ENCODE assay signal across 14 cellular contexts in the genomic region with DNA sequence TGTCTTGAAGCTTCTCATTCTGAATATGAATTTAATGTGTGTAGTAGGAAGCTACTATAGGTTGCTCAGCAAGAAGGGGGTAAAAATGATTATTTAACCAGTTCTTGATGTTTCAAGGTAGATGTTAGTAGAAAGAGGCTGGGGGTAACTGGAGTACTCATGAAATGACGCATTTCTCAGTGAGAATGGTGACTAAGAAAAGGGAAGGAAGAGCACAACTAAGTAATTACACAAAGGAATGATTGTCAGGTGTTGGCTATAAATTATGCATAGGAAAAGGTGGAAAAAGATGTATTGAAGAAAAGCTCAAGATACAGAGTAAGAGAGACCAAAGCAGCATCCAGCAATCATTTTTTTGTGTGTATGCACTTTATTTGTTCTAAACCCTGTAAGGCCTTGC. TPM values are rescaled to one million over a fixed set of nuclear protein-coding genes. Genes with fewer than 3 reads are reported as not detected.
DNase-seq lines count a peak whose midpoint lies in the region; ATAC-seq, FAIRE-seq and TF ChIP-seq lines count a peak whose summit lies in the region.
"Had no signal": no experiment of that assay in that cellular context is flagged by ENCODE, and none has a peak within 500 bp of the region (broad histone marks: within the 10 kb centered on the region; RNA-seq: fewer than 3 reads in every experiment).

No MANE protein-coding gene starts in this region.

- POLR2A ChIA-PET in A549 (lab: Yijun Ruan, JAX): interaction anchor here (0.6 to 3.0 kb wide), 3 partner anchors 25 to 41 kb away, joined by 3 to 52 read pairs (median 3); partner anchors contain the start of gene CCDC171

- peak overlapping the region; percentile 83 for H3K4me3 Mint-ChIP-seq in endodermal cell

- peak overlapping the region; percentile 98 for H3K9ac ChIP-seq in DND-41 (ENCODE audit: low read depth, low read length)
- no peak overlapping the region for H3K9ac ChIP-seq in OCI-LY3 (ENCODE audit: low read length)
- H3K9ac ChIP-seq in endodermal cell (ENCODE audit: extremely low read depth, low read length, poor library complexity, severe bottlenecking): peak overlapping the region; percentile 3

- H3K36me3 Mint-ChIP-seq in endodermal cell (ENCODE audit: low read depth): peaks cover 25% of the 10 kb centered on the region

- DNase-seq in A549 (ENCODE audit: low read depth in 1 of 2, low spot score in 1 of 2): no peak
- DNase-seq in DND-41: no peak
- no peak for DNase-seq in endodermal cell
- no peak for DNase-seq in amygdala (lab: John Stamatoyannopoulos, UW)
- DNase-seq: caudate nucleus; left ventricle myocardium superior; SJCRH30; stimulated activated CD4-positive, alpha-beta T cell treated with anti-CD3 and anti-CD28 coated beads, Interleukin-4, amount 100 ng/mL, for 24 hours; substantia nigra had no signal

- CTCF ChIA-PET in A549 (lab: Yijun Ruan, JAX): interaction anchor here (1.1 to 2.0 kb wide), 4 partner anchors 17 to 95 kb away, joined by 3 to 11 read pairs (median 4); no protein-coding TSS in a partner anchor

- peaks cover 22% of the 10 kb centered on the region for H3K4me1 ChIP-seq in A549
- H3K4me1 ChIP-seq in DND-41 (ENCODE audit: insufficient read depth, low read length): peaks cover 39% of the 10 kb centered on the region
- H3K4me1 ChIP-seq in OCI-LY3 (ENCODE audit: low read length): peaks cover 21% of the 10 kb centered on the region
- H3K4me1 ChIP-seq in endodermal cell (ENCODE audit: control insufficient read depth, insufficient read depth, low read length): peaks cover 7% of the 10 kb centered on the region

- H3K9me3 ChIP-seq in A549 (no peaks in the 10 kb centered on the region), DND-41 (ENCODE audit: insufficient read depth, low read length, severe bottlenecking) (no peaks in the 10 kb centered on the region), OCI-LY3 (ENCODE audit: insufficient read depth, low read length) (no peaks in the 10 kb centered on the region), endodermal cell (ENCODE audit: control insufficient read depth, low read length) (no peaks in the 10 kb centered on the region)
- H3K9me3 ChIP-seq: SJCRH30 had no signal

- H3K4me2 ChIP-seq in A549 (peak overlapping the region; percentile 76), DND-41 (ENCODE audit: insufficient read depth, low read length) (peak overlapping the region; percentile 73), OCI-LY3 (ENCODE audit: low read length) (0 out of 2 replicates have a peak overlapping the region, but pooled peaks have one; percentile 2)

- no peaks in the 10 kb centered on the region for H3K27me3 Mint-ChIP-seq in endodermal cell (ENCODE audit: insufficient read depth)

- H3K27me3 ChIP-seq in DND-41 (ENCODE audit: insufficient read depth, low read length, poor library complexity) (no peaks in the 10 kb centered on the region), OCI-LY3 (ENCODE audit: low read depth, low read length) (no peaks in the 10 kb centered on the region), endodermal cell (ENCODE audit: control insufficient read depth, insufficient read depth, low read length, poor library complexity, severe bottlenecking) (no peaks in the 10 kb centered on the region)
- H3K27me3 ChIP-seq: SJCRH30 had no signal

- H4K20me1 ChIP-seq in DND-41 (ENCODE audit: insufficient read depth, low read length) (peaks cover 23% of the 10 kb centered on the region; the same call in 1 of the 2 replicates), OCI-LY3 (ENCODE audit: insufficient read depth, low read length) (peaks cover 26% of the 10 kb centered on the region)

- TF ChIP-seq POLR2A in A549 (IDR thresholded peaks at IDR 0.05; ENCODE audit: low read length): no peak

- no peak for FAIRE-seq in A549 (lab: Jason Lieb, UNC)
- FAIRE-seq: HepG2 had no signal

- H3K9me3 Mint-ChIP-seq in endodermal cell: no peaks in the 10 kb centered on the region

- H3K4me1 Mint-ChIP-seq in endodermal cell: peaks cover 46% of the 10 kb centered on the region

- TF ChIP-seq EP300 in A549 (IDR thresholded peaks at IDR 0.05): no peak

- H2AFZ ChIP-seq in DND-41 (ENCODE audit: low read depth, low read length) (peak overlapping the region; percentile 56), OCI-LY3 (ENCODE audit: low read depth, low read length) (no peak overlapping the region)

- H3K4me3 ChIP-seq in A549 (no peak overlapping the region), DND-41 (ENCODE audit: low read depth in 1 of 2, low read length in 2 of 2) (no peak overlapping the region), OCI-LY3 (ENCODE audit: low read length) (no peak overlapping the region), endodermal cell (ENCODE audit: low read length) (peak overlapping the region; percentile 91)

- 93% methylated on average over 1 of the region's 1 CpG for WGBS in A549 (ENCODE audit: missing lambda C conversion rate)
- WGBS in endodermal cell (ENCODE audit: insufficient coverage in 1 of 2, insufficient read length in 1 of 2), 2 experiments: 46 to 67% methylated on average over 1 of the region's 1 CpG

- peak overlapping the region; percentile 88 for H3K27ac Mint-ChIP-seq in endodermal cell

- H3K79me2 ChIP-seq in DND-41 (ENCODE audit: insufficient read depth, low read length): peaks cover 36% of the 10 kb centered on the region
- H3K79me2 ChIP-seq in OCI-LY3 (ENCODE audit: low read length): peaks cover 33% of the 10 kb centered on the region

- peak overlapping the region in 1 of 2 experiments; percentile 99; a peak in 1 of 6 replicates for H3K27ac ChIP-seq in A549
- H3K27ac ChIP-seq in DND-41 (ENCODE audit: low read length): peak overlapping the region; percentile 94
- H3K27ac ChIP-seq in OCI-LY3 (ENCODE audit: low read length): no peak overlapping the region
- H3K27ac ChIP-seq in endodermal cell (ENCODE audit: low read depth, low read length): no peak overlapping the region

- no peak for TF ChIP-seq RAD21 in A549 (conservative IDR thresholded peaks at IDR 0.05 in 1 of 2, IDR thresholded peaks at IDR 0.05 in 1 of 2)

- H3K36me3 ChIP-seq in DND-41 (ENCODE audit: insufficient read depth, low read length) (peaks cover 23% of the 10 kb centered on the region), OCI-LY3 (replicated peaks; ENCODE audit: low read depth, low read length) (peaks cover 20% of the 10 kb centered on the region), endodermal cell (ENCODE audit: control insufficient read depth, insufficient read depth, low read length) (peaks cover 21% of the 10 kb centered on the region)

- TF ChIP-seq CTCF in A549 (IDR thresholded peaks at IDR 0.05) (no peak), DND-41 (IDR thresholded peaks at IDR 0.05; ENCODE audit: borderline replicate concordance, extremely low read depth, low read length, poor library complexity, severe bottlenecking) (no peak), OCI-LY3 (IDR thresholded peaks at IDR 0.05; ENCODE audit: low read depth, low read length) (no peak), endodermal cell (conservative IDR thresholded peaks at IDR 0.05) (no peak)

- ATAC-seq in A549: no peak
- no peak for ATAC-seq in DND-41 (ENCODE audit: insufficient read depth, low read depth)
- ATAC-seq in HG02763 (IDR thresholded peaks at IDR 0.05; ENCODE audit: unreplicated experiment): no peak
- no peak for ATAC-seq in HG03571 (IDR thresholded peaks at IDR 0.05; ENCODE audit: unreplicated experiment)
- no peak for ATAC-seq in HG03196 (IDR thresholded peaks at IDR 0.05; ENCODE audit: unreplicated experiment)
- ATAC-seq: HepG2, left ventricle myocardium superior had no signal

TF ChIP-seq in A549, 52 proteins besides CTCF, POLR2A, EP300 and RAD21 (continues in another document):
- TF ChIP-seq GATA3 (IDR thresholded peaks at IDR 0.05; ENCODE audit: borderline replicate concordance) (no peak), ATOH8 (CRISPR knock-in tag; IDR thresholded peaks at IDR 0.05; ENCODE audit: low read depth) (no peak), HOXB13 (CRISPR knock-in tag; IDR thresholded peaks at IDR 0.05; ENCODE audit: low read depth) (no peak), ZFP36 (IDR thresholded peaks at IDR 0.05; ENCODE audit: borderline replicate concordance, partially characterized antibody) (no peak), MAX (IDR thresholded peaks at IDR 0.05) (no peak), CEBPB (IDR thresholded peaks at IDR 0.05) (no peak)
- TF ChIP-seq, protein P1, sequence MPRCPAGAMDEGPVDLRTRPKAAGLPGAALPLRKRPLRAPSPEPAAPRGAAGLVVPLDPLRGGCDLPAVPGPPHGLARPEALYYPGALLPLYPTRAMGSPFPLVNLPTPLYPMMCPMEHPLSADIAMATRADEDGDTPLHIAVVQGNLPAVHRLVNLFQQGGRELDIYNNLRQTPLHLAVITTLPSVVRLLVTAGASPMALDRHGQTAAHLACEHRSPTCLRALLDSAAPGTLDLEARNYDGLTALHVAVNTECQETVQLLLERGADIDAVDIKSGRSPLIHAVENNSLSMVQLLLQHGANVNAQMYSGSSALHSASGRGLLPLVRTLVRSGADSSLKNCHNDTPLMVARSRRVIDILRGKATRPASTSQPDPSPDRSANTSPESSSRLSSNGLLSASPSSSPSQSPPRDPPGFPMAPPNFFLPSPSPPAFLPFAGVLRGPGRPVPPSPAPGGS (IDR thresholded peaks at IDR 0.05): no peak

RNA-seq across cellular contexts. Expression of gene PSIP1, which starts 1.4 kb away (rescaled TPM):
- polyA plus RNA-seq in A549 (2011; rRNA removed) (62.5 and 119 TPM in 2 replicates), A549 (2017; fragmentation: RNase III; extraction: RNeasy Plus Mini Kit Qiagen cat#74134 plus additional on column Dnase treatment) (79.8 to 86.4 TPM (median 84.2 TPM) in 3 replicates)
- polyA plus RNA-seq in A549 (2012; cell fraction: cytosol; rRNA removed): 23.2 and 24.7 TPM in 2 replicates
- 27.0 and 28.1 TPM in 2 replicates for polyA plus RNA-seq in A549 (2012; cell fraction: nucleus; rRNA removed)
- polyA minus RNA-seq in A549 (2011; rRNA and poly(A)+ RNA removed): 23.1 and 24.9 TPM in 2 replicates
- total RNA-seq in endodermal cell: 100 to 1,000 TPM; 226 to 257 TPM
- polyA plus RNA-seq in endodermal cell (2013, experiment 1 of 2): 205 TPM
- polyA plus RNA-seq in endodermal cell (2013, experiment 2 of 2): 212 TPM

RNA-seq across cellular contexts. Expression of gene CCDC171, which starts 40.6 kb away (rescaled TPM):
- polyA plus RNA-seq in A549 (2011; rRNA removed) (1.3 and 1.4 TPM in 2 replicates), A549 (2017; fragmentation: RNase III; extraction: RNeasy Plus Mini Kit Qiagen cat#74134 plus additional on column Dnase treatment) (0.67 to 1.0 TPM (median 0.88 TPM) in 3 replicates)
- 0.16 and 0.21 TPM in 2 replicates for polyA plus RNA-seq in A549 (2012; cell fraction: cytosol; rRNA removed)
- 0.31 and 0.49 TPM in 2 replicates for polyA plus RNA-seq in A549 (2012; cell fraction: nucleus; rRNA removed)
- 2.0 and 2.6 TPM in 2 replicates for polyA minus RNA-seq in A549 (2011; rRNA and poly(A)+ RNA removed)
- 1 to 10 TPM; 6.3 to 6.8 TPM for total RNA-seq in endodermal cell
- polyA plus RNA-seq in endodermal cell (2013, experiment 1 of 2): 5.0 TPM
- polyA plus RNA-seq in endodermal cell (2013, experiment 2 of 2): 3.9 TPM

Comparison
In these comparisons a context has a peak if more than half of its experiments do, and no peak if none do; other contexts are left out.
1. H3K4me2 ChIP-seq: peak in every context shown above with its lines; median percentile 76 in A549; 73 in DND-41; 2 in OCI-LY3.